ENCODE assay signal across 24 cellular contexts in genomic region chr7:80795174-80795573, GRCh38.
DNase-seq lines count a peak whose midpoint lies in the region; ATAC-seq and TF ChIP-seq lines count a peak whose summit lies in the region.
"Had no signal": no experiment of that assay in that cellular context is flagged by ENCODE, and none has a peak within 500 bp of the region (broad histone marks: within the 10 kb centered on the region; RNA-seq: fewer than 3 reads in every experiment).

No MANE protein-coding gene starts in this region.

- peaks cover 21% of the 10 kb centered on the region for H3K4me1 Mint-ChIP-seq in chondrocyte (ENCODE audit: low read depth)

- intact Hi-C loops in left cardiac atrium (cut with DNase I), result no loop called here
- intact Hi-C loops in psoas muscle (cut with DNase I), result loop anchor here in 1 of 2 donors (10.0 kb wide), 1 partner anchor 120 kb away; the partner anchor contains the start of gene SEMA3C

- ATAC-seq in left cardiac atrium, result peak; percentile 43 to 50
- peak in 3 of 4 donors; percentile 9 to 41 (median 37) for ATAC-seq in psoas muscle

- DNase-seq in A172 (ENCODE audit: low spot score), result peak; percentile 62
- DNase-seq in chondrocyte (ENCODE audit: low spot score), result no peak
- no peak for DNase-seq in left cardiac atrium
- DNase-seq in psoas muscle, result no peak
- no peak for DNase-seq in SIG-M5 (lab: John Stamatoyannopoulos, UW)
- no peak for DNase-seq in GM10248 (ENCODE audit: extremely low spot score)
- DNase-seq in coronary artery (ENCODE audit: low spot score), result no peak
- DNase-seq in stimulated activated CD4-positive, alpha-beta T cell treated with anti-CD3 and anti-CD28 coated beads, Interleukin-12 subunit alpha, Interleukin-12 subunit beta, amount 100 ng/mL, for 4 hours, result no peak
- DNase-seq: 8988T; activated CD4-positive, alpha-beta T cell treated with anti-CD3 and anti-CD28 coated beads, Interleukin-2, amount 50 U/mL, for 4 hours; activated gamma-delta T cell treated with Interleukin-2 at 50 U/mL for 16 hours; amygdala; caudate nucleus; effector CD4-positive, alpha-beta T cell; hypothalamus; MM.1S; NCI-H1436 treated with DMSO at 0.1 percent for 48 hours; NCI-H2171; NCI-H526; stimulated activated CD4-positive, alpha-beta T cell treated with anti-CD3 and anti-CD28 coated beads, Interleukin-15, amount 100 ng/mL, for 24 hours; thyroid gland; WERI-Rb-1 had no signal

- H3K27ac ChIP-seq in psoas muscle, result peak overlapping the region; percentile 31
- peak overlapping the region in 1 of 2 donors; percentile 39 for H3K27ac ChIP-seq in coronary artery
- H3K27ac ChIP-seq: BLaER1, neural progenitor cell, thyroid gland, WERI-Rb-1 had no signal

- POLR2A ChIA-PET in GM10248 (lab: Yijun Ruan, JAX), result no interaction called here

- TF ChIP-seq CTCF in chondrocyte (IDR thresholded peaks at IDR 0.05) (no peak), psoas muscle (IDR thresholded peaks at IDR 0.05) (no peak), GM10248 (IDR thresholded peaks at IDR 0.05; ENCODE audit: control extremely low read depth, extremely low read depth, low read depth, missing control alignments) (no peak), coronary artery (IDR thresholded peaks at IDR 0.05) (no peak)

- H3K27ac Mint-ChIP-seq in chondrocyte (ENCODE audit: unreplicated experiment), result peak overlapping the region; percentile 39
- H3K27ac Mint-ChIP-seq: neural progenitor cell had no signal

- H3K4me3 Mint-ChIP-seq in chondrocyte (ENCODE audit: unreplicated experiment), result no peak overlapping the region
- H3K4me3 Mint-ChIP-seq: neural progenitor cell had no signal

- no peaks in the 10 kb centered on the region for H3K9me3 Mint-ChIP-seq in chondrocyte (ENCODE audit: low read depth)
- H3K9me3 Mint-ChIP-seq: neural progenitor cell had no signal

- no peaks in the 10 kb centered on the region for H3K9me3 ChIP-seq in psoas muscle
- H3K9me3 ChIP-seq: BLaER1, thyroid gland had no signal

- 14 to 42% (median 26%) methylated on average over 5 of the region's 5 CpGs for WGBS in psoas muscle, 3 donors

- H3K36me3 Mint-ChIP-seq in chondrocyte (ENCODE audit: low read depth), result peaks cover 8% of the 10 kb centered on the region
- H3K36me3 Mint-ChIP-seq: neural progenitor cell had no signal

- H3K27me3 ChIP-seq in psoas muscle (ENCODE audit: insufficient read depth in 3 of 3, low read length in 2 of 3), result no peaks in the 10 kb centered on the region
- H3K27me3 ChIP-seq: BLaER1, neural progenitor cell, thyroid gland had no signal

- H3K36me3 ChIP-seq in psoas muscle (ENCODE audit: insufficient read depth in 1 of 2, low read depth in 1 of 2), result peaks cover 0 to 21% of the 10 kb centered on the region in 2 donors
- H3K36me3 ChIP-seq: BLaER1, neural progenitor cell, thyroid gland, WERI-Rb-1 had no signal

- no peaks in the 10 kb centered on the region for H3K27me3 Mint-ChIP-seq in chondrocyte (ENCODE audit: low read depth)

- peaks cover 30% of the 10 kb centered on the region for H3K4me1 ChIP-seq in psoas muscle
- H3K4me1 ChIP-seq: BLaER1, neural progenitor cell, thyroid gland had no signal

- no peak overlapping the region for H3K4me3 ChIP-seq in psoas muscle
- H3K4me3 ChIP-seq in coronary artery, result no peak overlapping the region
- H3K4me3 ChIP-seq: BLaER1, neural progenitor cell, thyroid gland had no signal

- CTCF ChIA-PET in GM10248 (lab: Yijun Ruan, JAX), result no interaction called here
